ENCODE assay signal across 1 cellular context in the genomic region with DNA sequence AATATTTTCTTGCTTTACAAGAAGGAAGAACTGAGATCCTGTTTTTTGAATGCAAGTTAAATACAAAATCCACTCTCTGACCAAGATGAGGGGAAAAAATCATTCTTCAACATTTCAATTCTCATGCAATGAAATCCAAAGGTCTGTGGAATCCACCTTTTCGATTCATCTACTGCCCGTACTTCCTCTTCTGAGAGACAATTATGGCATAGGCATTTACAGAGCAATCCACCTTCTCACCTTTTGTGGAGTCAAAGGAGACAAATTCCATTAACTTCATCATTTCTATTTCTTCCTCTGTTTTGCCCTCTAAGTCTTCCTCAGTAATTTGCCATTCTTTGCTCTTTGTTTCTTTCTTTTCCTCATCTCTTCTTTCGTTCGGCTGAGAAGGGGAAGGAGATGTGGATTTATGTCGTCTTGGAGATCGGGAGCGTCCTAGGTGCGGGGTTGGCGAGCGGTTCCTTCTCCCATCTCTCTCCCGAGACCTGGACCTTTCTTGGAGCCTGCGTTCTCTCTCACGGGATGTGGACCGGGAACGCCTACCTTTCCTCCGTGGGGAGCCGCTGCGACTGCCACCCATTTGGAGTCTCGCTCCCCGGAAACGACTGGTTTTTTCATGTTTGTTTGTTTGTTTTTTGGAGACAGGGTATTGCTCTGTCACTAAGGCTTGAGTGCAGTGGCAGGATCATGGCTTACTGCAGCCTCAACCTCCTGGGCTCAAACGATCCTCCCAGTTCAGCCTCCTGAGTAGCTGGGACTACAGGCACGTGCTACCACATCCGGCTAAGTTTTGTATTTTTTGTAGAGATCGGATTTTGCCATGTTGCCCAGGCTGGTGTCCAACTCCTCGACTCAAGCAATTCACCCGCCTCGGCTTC.
TF ChIP-seq lines count a peak whose summit lies in the region.

No MANE protein-coding gene starts in this region.

TF ChIP-seq in HEK293, 187 proteins besides CTCF, POLR2A, EP300 and RAD21 (continued from another document):
- TF ChIP-seq ZNF366 (tag by site-specific recombination; conservative IDR thresholded peaks at IDR 0.05) (0 out of 2 replicates have a peak, but pooled peaks have one; percentile 19), ZFP41 (tag by site-specific recombination; IDR thresholded peaks at IDR 0.05; ENCODE audit: borderline replicate concordance) (no peak)
TF ChIP-seq in HEK293: peak in this region for 1.
